In the genomic region with DNA sequence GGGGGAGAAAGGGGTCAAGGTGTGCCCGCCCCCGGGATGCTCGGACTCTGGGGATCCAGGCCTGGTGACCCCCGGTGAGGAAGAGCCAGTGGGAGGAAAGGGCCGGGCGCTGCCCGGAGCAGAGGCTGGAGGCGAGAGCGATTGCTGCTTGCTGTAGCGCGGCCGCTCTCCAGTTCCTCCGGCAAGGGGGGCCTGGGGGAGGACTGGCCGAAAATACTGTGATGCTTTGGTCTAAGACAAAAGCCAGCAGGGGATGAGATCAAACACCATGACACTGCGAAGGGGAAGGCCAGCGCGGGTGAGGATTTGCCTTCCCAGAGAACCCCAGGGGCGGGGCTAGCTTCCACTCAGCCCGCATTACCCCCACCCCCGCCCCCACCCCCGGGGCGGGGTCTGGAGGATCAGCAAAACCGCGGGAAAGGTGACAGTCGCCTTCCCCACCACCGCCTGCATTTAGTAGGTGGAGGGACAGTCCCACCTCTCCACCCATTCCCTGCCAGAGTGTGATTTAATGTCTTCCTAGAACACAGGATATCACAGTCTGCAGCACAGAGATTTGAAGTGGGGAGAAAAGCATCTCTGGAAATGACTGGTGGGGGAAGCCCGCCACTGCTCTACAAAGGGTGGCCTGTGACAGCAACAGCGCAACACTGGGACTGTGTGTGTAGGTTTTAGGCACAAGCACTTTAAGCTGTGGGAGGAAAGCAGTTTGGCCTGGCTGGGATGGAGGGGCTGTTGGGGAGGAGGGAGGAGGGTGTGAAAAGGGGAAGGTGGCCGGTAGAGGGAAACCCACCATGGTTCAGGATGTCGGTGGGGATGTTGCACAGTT, we compare ENCODE assay signal across 8 cellular contexts. TPM values are rescaled to one million over a fixed set of nuclear protein-coding genes. Genes with fewer than 3 reads are reported as not detected.
DNase-seq lines count a peak whose midpoint lies in the region; ATAC-seq and TF ChIP-seq lines count a peak whose summit lies in the region.

No MANE protein-coding gene starts in this region.

- H3K27me3 Mint-ChIP-seq in endothelial cell (ENCODE audit: unreplicated experiment), result peaks cover 13% of the 10 kb centered on the region

- no peak for TF ChIP-seq CTCF in endothelial cell (IDR thresholded peaks at IDR 0.05; ENCODE audit: unreplicated experiment)

- H3K36me3 ChIP-seq in mucosa of stomach (ENCODE audit: control insufficient read depth, insufficient read depth, low read length), result no peaks in the 10 kb centered on the region

- H3K4me1 Mint-ChIP-seq in endothelial cell (ENCODE audit: unreplicated experiment), result peaks cover 21% of the 10 kb centered on the region

- no peaks in the 10 kb centered on the region for H3K9me3 ChIP-seq in mucosa of stomach (ENCODE audit: control insufficient read depth, low read length)

- ATAC-seq in GM19351 (IDR thresholded peaks at IDR 0.05; ENCODE audit: unreplicated experiment) (peak; percentile 90), HG03457 (IDR thresholded peaks at IDR 0.05; ENCODE audit: unreplicated experiment) (peak; percentile 88)

- DNase-seq in AML-193 (lab: John Stamatoyannopoulos, UW) (peak; percentile 39 to 43), NCI-H82 (lab: John Stamatoyannopoulos, UW) (peak; percentile 98), endothelial cell (ENCODE audit: low spot score) (peak; percentile 53)
- DNase-seq in activated CD8-positive, alpha-beta memory T cell treated with anti-CD3 and anti-CD28 coated beads for 1 hour (ENCODE audit: extremely low read depth in 1 of 2, low read depth in 1 of 2), result peak; percentile 13 to 28
- peak; percentile 89 to 92 for DNase-seq in stimulated activated CD8-positive, alpha-beta memory T cell treated with anti-CD3 and anti-CD28 coated beads, Interleukin-7, amount 100 ng/mL, for 48 hours (ENCODE audit: extremely low read depth in 1 of 2, low read depth in 1 of 2)

- H3K36me3 Mint-ChIP-seq in endothelial cell (ENCODE audit: low read depth, unreplicated experiment), result peaks cover 8% of the 10 kb centered on the region

- peak overlapping the region; percentile 58 for H3K9ac ChIP-seq in mucosa of stomach (ENCODE audit: low read length)

- H3K9me3 Mint-ChIP-seq in endothelial cell (ENCODE audit: unreplicated experiment), result no peaks in the 10 kb centered on the region

- H3K4me3 ChIP-seq in mucosa of stomach (ENCODE audit: low read length), result peak overlapping the region; percentile 19

- peak overlapping the region; percentile 48 for H3K27ac Mint-ChIP-seq in endothelial cell (ENCODE audit: unreplicated experiment)

- no peaks in the 10 kb centered on the region for H3K27me3 ChIP-seq in mucosa of stomach (ENCODE audit: control insufficient read depth, insufficient read depth, low read length)

- peak overlapping the region; percentile 84 for H3K4me3 Mint-ChIP-seq in endothelial cell (ENCODE audit: unreplicated experiment)

- H3K4me1 ChIP-seq in mucosa of stomach (ENCODE audit: control insufficient read depth, insufficient read depth, low read length), result peaks cover 24% of the 10 kb centered on the region

RNA-seq across cellular contexts. Expression of gene MRC2, which starts 25.7 kb away (rescaled TPM):
- 120 TPM for total RNA-seq in endothelial cell (ENCODE audit: unreplicated experiment)

Comparison
In these comparisons a context has a peak if more than half of its experiments do, and no peak if none do; other contexts are left out.
1. Peak in every context shown above with its lines: DNase-seq, ATAC-seq and H3K4me3 ChIP-seq.
2. DNase-seq: peak in every context shown above with its lines; median percentile 98 in NCI-H82; 90 in stimulated activated CD8-positive, alpha-beta memory T cell treated with anti-CD3 and anti-CD28 coated beads, Interleukin-7, amount 100 ng/mL, for 48 hours; 53 in endothelial cell; 41 in AML-193; 20 in activated CD8-positive, alpha-beta memory T cell treated with anti-CD3 and anti-CD28 coated beads for 1 hour.